In the genomic region with DNA sequence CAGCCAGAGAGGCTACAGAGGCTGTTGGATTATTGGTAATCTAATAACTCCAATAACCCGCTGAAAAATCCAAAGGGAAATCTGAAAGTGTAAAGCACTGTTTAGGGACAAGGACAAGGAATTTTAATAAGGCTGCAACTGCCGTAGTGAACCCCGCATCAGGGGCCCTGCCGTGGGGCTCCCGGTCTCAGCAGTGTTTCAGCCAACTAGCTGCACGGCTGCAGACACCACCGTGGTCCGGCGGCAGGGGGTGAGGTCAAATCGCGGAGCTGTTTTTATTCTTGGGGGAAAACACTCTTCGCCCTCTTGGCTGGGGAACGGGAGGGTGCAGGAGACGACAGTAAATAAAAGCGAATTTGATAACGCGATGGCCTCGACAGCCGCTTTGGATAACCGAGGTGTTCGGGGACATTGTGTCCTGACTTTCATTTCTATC, we compare ENCODE assay signal across 9 cellular contexts. TPM values are rescaled to one million over a fixed set of nuclear protein-coding genes. Genes with fewer than 3 reads are reported as not detected.
DNase-seq lines count a peak whose midpoint lies in the region; ATAC-seq and TF ChIP-seq lines count a peak whose summit lies in the region.
"Had no signal": no experiment of that assay in that cellular context is flagged by ENCODE, and none has a peak within 500 bp of the region (broad histone marks: within the 10 kb centered on the region; RNA-seq: fewer than 3 reads in every experiment).

No MANE protein-coding gene starts in this region.

- peak overlapping the region; percentile 96 for H2AFZ ChIP-seq in KMS-11 (ENCODE audit: low read depth)

- H3K4me3 Mint-ChIP-seq in activated T-helper 1 cell treated with anti-CD3 and anti-CD28 coated beads, Interleukin-12 subunit alpha, Interleukin-12 subunit beta, Interleukin-2, Interleukin-4 antibody, amounts not matched to agents 30 ng/mL and 10 ng/mL and 1 ng/mL, durations not matched to agents 14 hours and 24 hours and 36 hours: peak overlapping the region; percentile 96

- intact Hi-C loops in activated T-helper 1 cell treated with anti-CD3 and anti-CD28 coated beads, Interleukin-12 subunit alpha, Interleukin-12 subunit beta, Interleukin-2, Interleukin-4 antibody, amounts not matched to agents 30 ng/mL and 10 ng/mL and 1 ng/mL, durations not matched to agents 14 hours and 24 hours and 36 hours (cut with micrococcal nuclease): loop anchor here (1.0 to 10.0 kb wide), 5 partner anchors 1014 to 1496 kb away; no protein-coding TSS in a partner anchor
- intact Hi-C loops in posterior vena cava (cut with DNase I): loop anchor here in 1 of 2 donors (2.0 kb wide), 1 partner anchor 1212 kb away; no protein-coding TSS in a partner anchor

- peak; percentile 1 for ATAC-seq in gastroesophageal sphincter
- no peak for ATAC-seq in GM19467 (IDR thresholded peaks at IDR 0.05; ENCODE audit: unreplicated experiment)
- ATAC-seq in HG02678 (IDR thresholded peaks at IDR 0.05; ENCODE audit: unreplicated experiment): no peak

- no peak for TF ChIP-seq POLR2A in gastroesophageal sphincter (IDR thresholded peaks at IDR 0.05)

- peak overlapping the region; percentile 92 for H3K27ac Mint-ChIP-seq in activated T-helper 1 cell treated with anti-CD3 and anti-CD28 coated beads, Interleukin-12 subunit alpha, Interleukin-12 subunit beta, Interleukin-2, Interleukin-4 antibody, amounts not matched to agents 30 ng/mL and 10 ng/mL and 1 ng/mL, durations not matched to agents 14 hours and 24 hours and 36 hours

- H3K4me1 Mint-ChIP-seq in activated T-helper 1 cell treated with anti-CD3 and anti-CD28 coated beads, Interleukin-12 subunit alpha, Interleukin-12 subunit beta, Interleukin-2, Interleukin-4 antibody, amounts not matched to agents 30 ng/mL and 10 ng/mL and 1 ng/mL, durations not matched to agents 14 hours and 24 hours and 36 hours (ENCODE audit: low read depth): peaks cover 71% of the 10 kb centered on the region

- H3K36me3 ChIP-seq in KMS-11 (ENCODE audit: insufficient read depth) (no peaks in the 10 kb centered on the region), gastroesophageal sphincter (peaks cover 0 to 8% of the 10 kb centered on the region in 2 donors)

- TF ChIP-seq CTCF in KMS-11 (conservative IDR thresholded peaks at IDR 0.05; ENCODE audit: low read depth, low read length) (no peak; the same call in 1 of the 2 replicates), gastroesophageal sphincter (IDR thresholded peaks at IDR 0.05) (no peak)

- no peak for TF ChIP-seq EP300 in gastroesophageal sphincter (IDR thresholded peaks at IDR 0.05)

- H3K4me1 ChIP-seq in KMS-11 (ENCODE audit: low read depth, poor library complexity, severe bottlenecking) (peaks cover 12% of the 10 kb centered on the region), gastroesophageal sphincter (peaks cover 4 to 70% (median 18%) of the 10 kb centered on the region in 3 donors)

- H3K9me3 Mint-ChIP-seq in activated T-helper 1 cell treated with anti-CD3 and anti-CD28 coated beads, Interleukin-12 subunit alpha, Interleukin-12 subunit beta, Interleukin-2, Interleukin-4 antibody, amounts not matched to agents 30 ng/mL and 10 ng/mL and 1 ng/mL, durations not matched to agents 14 hours and 24 hours and 36 hours: no peaks in the 10 kb centered on the region

- no peak overlapping the region for H3K27ac ChIP-seq in KMS-11
- peak overlapping the region; percentile 88 to 99 (median 96) for H3K27ac ChIP-seq in gastroesophageal sphincter

- H4K20me1 ChIP-seq in KMS-11 (ENCODE audit: insufficient read depth): no peaks in the 10 kb centered on the region

- DNase-seq in activated T-helper 1 cell treated with anti-CD3 and anti-CD28 coated beads, Interleukin-12 subunit alpha, Interleukin-12 subunit beta, Interleukin-2, Interleukin-4 antibody, amounts not matched to agents 30 ng/mL and 10 ng/mL and 1 ng/mL, durations not matched to agents 14 hours and 24 hours and 36 hours (ENCODE audit: low spot score): no peak
- DNase-seq in posterior vena cava (ENCODE audit: low spot score) (peak; percentile 87), NCI-H446 (lab: John Stamatoyannopoulos, UW) (no peak), RKO (ENCODE audit: low spot score) (no peak)

- WGBS in gastroesophageal sphincter (ENCODE audit: low coverage in 1 of 2), 2 donors: 0 to 1% methylated on average over 15 to 21 of the region's 21 CpGs

- H3K4me2 ChIP-seq in KMS-11: peak overlapping the region; percentile 95

- H3K36me3 Mint-ChIP-seq in activated T-helper 1 cell treated with anti-CD3 and anti-CD28 coated beads, Interleukin-12 subunit alpha, Interleukin-12 subunit beta, Interleukin-2, Interleukin-4 antibody, amounts not matched to agents 30 ng/mL and 10 ng/mL and 1 ng/mL, durations not matched to agents 14 hours and 24 hours and 36 hours (ENCODE audit: low read depth): peaks cover 21% of the 10 kb centered on the region

- H3K79me2 ChIP-seq in KMS-11 (ENCODE audit: insufficient read depth, low read depth): no peaks in the 10 kb centered on the region

- no peak overlapping the region for H3K9ac ChIP-seq in KMS-11

- H3K27me3 Mint-ChIP-seq in activated T-helper 1 cell treated with anti-CD3 and anti-CD28 coated beads, Interleukin-12 subunit alpha, Interleukin-12 subunit beta, Interleukin-2, Interleukin-4 antibody, amounts not matched to agents 30 ng/mL and 10 ng/mL and 1 ng/mL, durations not matched to agents 14 hours and 24 hours and 36 hours (ENCODE audit: insufficient read depth): no peaks in the 10 kb centered on the region

- H3K27me3 ChIP-seq in KMS-11 (ENCODE audit: insufficient read depth, low read depth) (peaks cover 22% of the 10 kb centered on the region), gastroesophageal sphincter (no peaks in the 10 kb centered on the region)

- H3K9me3 ChIP-seq in gastroesophageal sphincter: no peaks in the 10 kb centered on the region

- no peak overlapping the region for H3K4me3 ChIP-seq in KMS-11 (IDR thresholded peaks at IDR 0.05; ENCODE audit: insufficient read depth, low read depth, low read length)
- peak overlapping the region; percentile 61 to 68 for H3K4me3 ChIP-seq in gastroesophageal sphincter

RNA-seq across cellular contexts. Expression of a gene that starts 6.1 kb away (rescaled TPM):
- total RNA-seq in activated T-helper 1 cell treated with anti-CD3 and anti-CD28 coated beads, Interleukin-12 subunit alpha, Interleukin-12 subunit beta, Interleukin-2, Interleukin-4 antibody, amounts not matched to agents 30 ng/mL and 10 ng/mL and 1 ng/mL, durations not matched to agents 14 hours and 24 hours and 36 hours: 38.8 and 42.1 TPM in 2 replicates
- total RNA-seq in gastroesophageal sphincter: 100 to 1,000 TPM in 3 of 4 donors, 10 to 100 TPM in 1; 60.0 to 146 (median 115) TPM
- total RNA-seq in posterior vena cava: 100 to 1,000 TPM in 1 of 2 donors, 10 to 100 TPM in 1; 87.7 to 143 TPM

RNA-seq across cellular contexts. Expression of a gene that starts 36.8 kb away (rescaled TPM):
- not detected in 2 replicates for total RNA-seq in activated T-helper 1 cell treated with anti-CD3 and anti-CD28 coated beads, Interleukin-12 subunit alpha, Interleukin-12 subunit beta, Interleukin-2, Interleukin-4 antibody, amounts not matched to agents 30 ng/mL and 10 ng/mL and 1 ng/mL, durations not matched to agents 14 hours and 24 hours and 36 hours
- total RNA-seq in gastroesophageal sphincter: not detected
- total RNA-seq in posterior vena cava: not detected
- total RNA-seq: T-helper 1 cell treated with Interleukin-12 subunit alpha and Interleukin-12 subunit beta and Interleukin-4 antibody, amounts not matched to agents 30 ng/mL and 1 ng/mL, for 36 hours had no signal
